20 cellular contexts compared by ENCODE assay signal in the genomic region with DNA sequence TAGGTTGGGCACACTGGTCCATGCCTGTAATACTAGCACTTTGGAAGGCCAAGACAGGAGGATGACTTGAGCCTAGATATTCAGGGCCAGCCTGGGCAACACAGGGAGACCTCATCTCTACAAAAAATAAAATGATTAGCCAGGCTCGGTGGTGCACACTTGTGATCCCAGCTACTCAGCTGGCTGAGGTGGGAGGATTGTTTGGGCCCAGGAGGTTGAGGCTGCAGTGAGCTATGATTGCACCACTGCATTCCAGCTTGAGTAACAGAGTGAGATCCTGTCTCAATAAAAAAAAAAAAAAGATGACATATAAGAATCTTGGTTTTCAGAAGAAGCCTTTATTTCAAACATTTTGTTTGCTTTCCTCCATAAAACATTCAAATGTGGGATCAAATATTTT.
A peak's percentile ranks its signal among the peaks of the same experiment; 100 is the strongest.
DNase-seq lines count a peak whose midpoint lies in the region; ATAC-seq and TF ChIP-seq lines count a peak whose summit lies in the region.
"Had no signal": no experiment of that assay in that cellular context is flagged by ENCODE, and none has a peak within 500 bp of the region (broad histone marks: within the 10 kb centered on the region; RNA-seq: fewer than 3 reads in every experiment).

No MANE protein-coding gene starts in this region.

- no peak for TF ChIP-seq CTCF in CD8-positive, alpha-beta T cell (IDR thresholded peaks at IDR 0.05)

- no peak overlapping the region for H3K4me3 ChIP-seq in MG63
- H3K4me3 ChIP-seq in CD8-positive, alpha-beta T cell (ENCODE audit: low read depth, low read length): no peak overlapping the region
- H3K4me3 ChIP-seq: BLaER1 treated with 17β-estradiol and CSF1 and Interleukin-3, amounts not matched to agents 10 nM and 100 nM; GM12878; GM23338 had no signal

- H3K4me1 Mint-ChIP-seq in CD8-positive, alpha-beta T cell (ENCODE audit: low read depth): no peaks in the 10 kb centered on the region
- H3K4me1 Mint-ChIP-seq: B cell; CD8-positive, alpha-beta memory T cell had no signal

- no peak for ATAC-seq in CD8-positive, alpha-beta T cell
- ATAC-seq: GM12878, GM23338 had no signal

- CTCF ChIA-PET in CD8-positive, alpha-beta T cell (lab: Charles Lee): no interaction called here

- POLR2A ChIA-PET in CD8-positive, alpha-beta T cell (lab: Charles Lee): interaction anchor here (0.6 kb wide), 1 partner anchor 9 kb away, joined by 3 read pairs; no protein-coding TSS in a partner anchor

- intact Hi-C loops in CD8-positive, alpha-beta T cell (cut with DNase I, micrococcal nuclease): no loop called here

- no peak overlapping the region for H3K27ac ChIP-seq in CD8-positive, alpha-beta T cell (ENCODE audit: low read depth, low read length)
- H3K27ac ChIP-seq: BLaER1 treated with 17β-estradiol and CSF1 and Interleukin-3, amounts not matched to agents 10 nM and 100 nM had no signal

- no peak overlapping the region for H3K4me3 Mint-ChIP-seq in CD8-positive, alpha-beta T cell
- H3K4me3 Mint-ChIP-seq: B cell; CD8-positive, alpha-beta memory T cell; GM23338 had no signal

- H3K36me3 ChIP-seq in MG63: no peaks in the 10 kb centered on the region
- no peaks in the 10 kb centered on the region for H3K36me3 ChIP-seq in CD8-positive, alpha-beta T cell (ENCODE audit: insufficient read depth, low read length)
- H3K36me3 ChIP-seq: BLaER1 treated with 17β-estradiol and CSF1 and Interleukin-3, amounts not matched to agents 10 nM and 100 nM had no signal

- no peaks in the 10 kb centered on the region for H3K9me3 ChIP-seq in MG63
- no peaks in the 10 kb centered on the region for H3K9me3 ChIP-seq in CD8-positive, alpha-beta T cell (ENCODE audit: low read length)
- H3K9me3 ChIP-seq: BLaER1 treated with 17β-estradiol and CSF1 and Interleukin-3, amounts not matched to agents 10 nM and 100 nM had no signal

- no peaks in the 10 kb centered on the region for H3K27me3 Mint-ChIP-seq in CD8-positive, alpha-beta T cell (ENCODE audit: low read depth)
- H3K27me3 Mint-ChIP-seq: B cell; CD8-positive, alpha-beta memory T cell had no signal

- H3K4me1 ChIP-seq in CD8-positive, alpha-beta T cell (ENCODE audit: insufficient read depth, low read length): no peaks in the 10 kb centered on the region

- H3K9me3 Mint-ChIP-seq in CD8-positive, alpha-beta T cell: peaks cover 2% of the 10 kb centered on the region
- H3K9me3 Mint-ChIP-seq: GM23338 had no signal

- no peaks in the 10 kb centered on the region for H3K36me3 Mint-ChIP-seq in CD8-positive, alpha-beta T cell
- H3K36me3 Mint-ChIP-seq: CD8-positive, alpha-beta memory T cell had no signal

- no peak overlapping the region for H3K27ac Mint-ChIP-seq in CD8-positive, alpha-beta T cell
- H3K27ac Mint-ChIP-seq: B cell; CD8-positive, alpha-beta memory T cell; GM23338 had no signal

- DNase-seq in MG63 (peak; percentile 8), amniotic epithelial cell (ENCODE audit: low read depth) (peak; percentile 66), iris pigment epithelial cell (ENCODE audit: low read depth) (peak; percentile 32), left kidney (ENCODE audit: low read depth, low spot score) (peak; percentile 17), NCI-H1930 (lab: John Stamatoyannopoulos, UW) (no peak), SW480 (ENCODE audit: low spot score) (no peak), NCI-H1436 (lab: John Stamatoyannopoulos, UW) (no peak)
- DNase-seq in CD8-positive, alpha-beta T cell: no peak
- DNase-seq: CD8-positive, alpha-beta memory T cell; COR-L47; DMS 273 treated with DMSO at 0.1 percent for 48 hours; DMS53; DND-41; EL; HCEC 1CT; IMR-90 had no signal

- H3K27me3 ChIP-seq in MG63: no peaks in the 10 kb centered on the region
- H3K27me3 ChIP-seq in CD8-positive, alpha-beta T cell (ENCODE audit: insufficient read depth, low read length): no peaks in the 10 kb centered on the region
- H3K27me3 ChIP-seq: BLaER1 treated with 17β-estradiol and CSF1 and Interleukin-3, amounts not matched to agents 10 nM and 100 nM had no signal

Comparison
In these comparisons a context has a peak if more than half of its experiments do, and no peak if none do; other contexts are left out.
1. DNase-seq: peak in MG63 (single experiment), amniotic epithelial cell (single experiment), iris pigment epithelial cell (single experiment) and left kidney (single experiment); none in NCI-H1930 (0 of 2), CD8-positive, alpha-beta T cell (0 of 7), SW480 (single experiment) and NCI-H1436 (single experiment).